In genomic region chr2:226434702-226435101, GRCh38 we compare ENCODE assay signal across 26 cellular contexts.
"Had no signal": no experiment of that assay in that cellular context is flagged by ENCODE, and none has a peak within 500 bp of the region (broad histone marks: within the 10 kb centered on the region; RNA-seq: fewer than 3 reads in every experiment).

No MANE protein-coding gene starts in this region.

- H3K9me3 Mint-ChIP-seq: activated B cell treated with CpG ODN at 0.5 μM for 24 hours; activated naive CD8-positive, alpha-beta T cell treated with anti-CD3 and anti-CD28 coated beads for 36 hours; activated T-cell treated with anti-CD3 and anti-CD28 coated beads, Interleukin-2, amount 50 U/mL, for 4 hours; activated T-helper 2 cell treated with anti-CD3 and anti-CD28 coated beads, Interferon-gamma antibody, Interleukin-2, Interleukin-4, amounts not matched to agents 10 μg/mL and 5 μg/mL and 100 μg/mL, durations not matched to agents 14 hours and 24 hours and 36 hours; memory B cell; T-helper 1 cell treated with Interleukin-12 subunit alpha and Interleukin-12 subunit beta and Interleukin-4 antibody, amounts not matched to agents 30 μg/mL and 1 μg/mL, for 36 hours had no signal

- H3K4me1 ChIP-seq: colonic mucosa, esophagus squamous epithelium had no signal

- H3K4me1 Mint-ChIP-seq: activated B cell treated with CpG ODN at 0.5 μM for 24 hours; activated CD4-positive, alpha-beta T cell treated with anti-CD3 and anti-CD28 coated beads for 36 hours; activated naive CD8-positive, alpha-beta T cell treated with anti-CD3 and anti-CD28 coated beads for 36 hours; memory B cell; naive B cell had no signal

- H3K4me3 ChIP-seq: colonic mucosa, dorsolateral prefrontal cortex, esophagus squamous epithelium, heart left ventricle, mucosa of descending colon, ovary, thyroid gland had no signal

- H3K27me3 ChIP-seq: colonic mucosa, esophagus squamous epithelium, heart left ventricle, ovary, thyroid gland had no signal

- H3K27ac ChIP-seq: colonic mucosa, dorsolateral prefrontal cortex, esophagus squamous epithelium, ovary, thyroid gland had no signal

- H3K27ac Mint-ChIP-seq: activated B cell treated with CpG ODN at 0.5 μM for 24 hours; activated CD4-positive, alpha-beta T cell treated with anti-CD3 and anti-CD28 coated beads for 36 hours; activated naive CD8-positive, alpha-beta T cell treated with anti-CD3 and anti-CD28 coated beads for 36 hours; activated T-helper 2 cell treated with anti-CD3 and anti-CD28 coated beads, Interferon-gamma antibody, Interleukin-2, Interleukin-4, amounts not matched to agents 10 μg/mL and 5 μg/mL and 100 μg/mL, durations not matched to agents 14 hours and 24 hours and 36 hours; memory B cell; T-helper 1 cell treated with Interleukin-12 subunit alpha and Interleukin-12 subunit beta and Interleukin-4 antibody, amounts not matched to agents 30 μg/mL and 1 μg/mL, for 36 hours had no signal

- H3K4me3 Mint-ChIP-seq: activated B cell treated with CpG ODN at 0.5 μM for 24 hours; activated CD4-positive, alpha-beta T cell treated with anti-CD3 and anti-CD28 coated beads for 36 hours; activated naive CD8-positive, alpha-beta T cell treated with anti-CD3 and anti-CD28 coated beads for 36 hours; activated T-cell treated with anti-CD3 and anti-CD28 coated beads, Interleukin-2, amount 50 U/mL, for 4 hours; memory B cell; naive B cell; neural crest cell; T-helper 1 cell treated with Interleukin-12 subunit alpha and Interleukin-12 subunit beta and Interleukin-4 antibody, amounts not matched to agents 30 μg/mL and 1 μg/mL, for 36 hours had no signal

- H3K36me3 Mint-ChIP-seq: activated naive CD8-positive, alpha-beta T cell treated with anti-CD3 and anti-CD28 coated beads for 36 hours; memory B cell had no signal

- ATAC-seq: activated CD4-positive, alpha-beta T cell treated with anti-CD3 and anti-CD28 coated beads for 36 hours; activated T-cell treated with anti-CD3 and anti-CD28 coated beads, Interleukin-2, amount 50 U/mL, for 4 hours; heart left ventricle; left colon; mucosa of descending colon had no signal

- H3K9me3 ChIP-seq: colonic mucosa, esophagus squamous epithelium, heart left ventricle, mucosa of descending colon, ovary, thyroid gland had no signal

- DNase-seq: activated B cell treated with CpG ODN at 0.5 μM for 24 hours; activated CD4-positive, alpha-beta T cell treated with anti-CD3 and anti-CD28 coated beads for 36 hours; activated CD4-positive, alpha-beta T cell treated with anti-CD3 and anti-CD28 coated beads, Interleukin-2, amount 50 U/mL, for 4 hours; activated CD8-positive, alpha-beta memory T cell treated with anti-CD3 and anti-CD28 coated beads for 24 hours; activated CD8-positive, alpha-beta memory T cell treated with anti-CD3 and anti-CD28 coated beads, Interleukin-2, amount 50 U/mL, for 4 hours; activated naive CD4-positive, alpha-beta T cell treated with Interleukin-2 at 50 U/mL for 16 hours; activated naive CD8-positive, alpha-beta T cell treated with anti-CD3 and anti-CD28 coated beads for 36 hours; activated T-cell treated with anti-CD3 and anti-CD28 coated beads, Interleukin-2, amount 50 U/mL, for 4 hours; amniotic stem cell; colonic mucosa; dorsolateral prefrontal cortex; esophagus squamous epithelium; heart left ventricle; islet precursor cell; left colon; mucosa of descending colon; naive B cell; ovary; right cardiac atrium; stimulated activated CD4-positive, alpha-beta T cell treated with anti-CD3 and anti-CD28 coated beads, Interleukin-2, amount 100 ng/mL, for 48 hours; stimulated activated naive CD4-positive, alpha-beta T cell; thyroid gland had no signal

- H3K36me3 ChIP-seq: colonic mucosa, esophagus squamous epithelium, heart left ventricle, ovary, thyroid gland had no signal
